In genomic region chr1:235841938-235842545, GRCh38 we compare ENCODE assay signal across 13 cellular contexts. TPM values are rescaled to one million over a fixed set of nuclear protein-coding genes. Genes with fewer than 3 reads are reported as not detected.
DNase-seq lines count a peak whose midpoint lies in the region; ATAC-seq, FAIRE-seq and TF ChIP-seq lines count a peak whose summit lies in the region.
"Had no signal": no experiment of that assay in that cellular context is flagged by ENCODE, and none has a peak within 500 bp of the region (broad histone marks: within the 10 kb centered on the region; RNA-seq: fewer than 3 reads in every experiment).

No MANE protein-coding gene starts in this region.

- no peak overlapping the region for H3K27ac ChIP-seq in HepG2 (ENCODE audit: extremely low read length, insufficient read depth, low read length)
- H3K27ac ChIP-seq: parathyroid adenoma, SK-N-MC had no signal

- no peaks in the 10 kb centered on the region for H3K9me3 ChIP-seq in HepG2 (ENCODE audit: low read length)

- FAIRE-seq in HepG2 (lab: Jason Lieb, UNC), result no peak

- no peaks in the 10 kb centered on the region for H3K79me2 ChIP-seq in HepG2 (ENCODE audit: insufficient read depth, low read length)

- TF ChIP-seq RAD21 in HepG2 (CRISPR knock-in tag; IDR thresholded peaks at IDR 0.05), result no peak

- intact Hi-C loops in HepG2 (cut with micrococcal nuclease; ENCODE audit: unreplicated experiment), result loop anchor here (5.0 kb wide), 1 partner anchor 330 kb away; no protein-coding TSS in a partner anchor

- TF ChIP-seq EP300 in HepG2 (IDR thresholded peaks at IDR 0.05; ENCODE audit: low read depth in 2 of 2, low read length in 2 of 2) (no peak), HepG2 (CRISPR knock-in tag; IDR thresholded peaks at IDR 0.05; ENCODE audit: borderline replicate concordance) (no peak)

- H3K36me3 ChIP-seq in HepG2 (replicated peaks in 1 of 2; ENCODE audit: control insufficient read depth in 1 of 2, insufficient read depth in 2 of 2, low read length in 2 of 2), result no peaks in the 10 kb centered on the region

- TF ChIP-seq POLR2A in HepG2 (IDR thresholded peaks at IDR 0.05; ENCODE audit: insufficient read depth in 1 of 2, low read depth in 2 of 2, low read length in 2 of 2), result no peak

- H3K27me3 ChIP-seq in HepG2 (ENCODE audit: control insufficient read depth in 1 of 2, insufficient read depth in 2 of 2, low read length in 2 of 2), result no peaks in the 10 kb centered on the region

- TF ChIP-seq CTCF in HepG2 (CRISPR knock-in tag; IDR thresholded peaks at IDR 0.05), result no peak

- 87% methylated on average over 1 of the region's 1 CpG for WGBS in HepG2 (ENCODE audit: low lambda C conversion rate)

- no peak overlapping the region for H3K4me2 ChIP-seq in HepG2 (ENCODE audit: low read depth, low read length)

- no peak overlapping the region for H3K9ac ChIP-seq in HepG2 (ENCODE audit: insufficient read depth, low read depth, low read length)
- H3K9ac ChIP-seq: parathyroid adenoma had no signal

- CTCF ChIA-PET in HepG2 (lab: Yijun Ruan, JAX; ENCODE audit: low intra/inter-chr PET ratio, low total read pairs), result no interaction called here

- H4K20me1 ChIP-seq in HepG2 (ENCODE audit: insufficient read depth, low read length), result no peaks in the 10 kb centered on the region

- BruUV-seq in HepG2 (replicated peaks; lab: Mats Ljungman, UMichigan), result no TSS peak

- ATAC-seq in GM18499 (IDR thresholded peaks at IDR 0.05; ENCODE audit: insufficient read depth, unreplicated experiment), result peak; percentile 63
- ATAC-seq in GM21367 (IDR thresholded peaks at IDR 0.05; ENCODE audit: unreplicated experiment), result peak; percentile 54
- peak; percentile 56 for ATAC-seq in HG03139 (IDR thresholded peaks at IDR 0.05; ENCODE audit: unreplicated experiment)
- ATAC-seq in HepG2, result no peak

- in situ Hi-C loops in HepG2 (cut with HindIII; ENCODE audit: extremely low pct_ligation_motif_present, low pct_unique_long_range_greater_than_20kb), result no loop called here

- H3K4me1 ChIP-seq in HepG2 (ENCODE audit: insufficient read depth, low read length), result peaks cover 7% of the 10 kb centered on the region; the same call in 1 of the 2 replicates
- H3K4me1 ChIP-seq: parathyroid adenoma had no signal

- no peak overlapping the region for H3K4me3 ChIP-seq in HepG2 (replicated peaks in 1 of 3; ENCODE audit: insufficient read depth in 1 of 3, low read depth in 2 of 3, low read length in 3 of 3)
- H3K4me3 ChIP-seq: SK-N-MC had no signal

- POLR2A ChIA-PET in HepG2 (lab: Yijun Ruan, JAX), result no interaction called here

- H2AFZ ChIP-seq in HepG2 (ENCODE audit: low read length), result no peak overlapping the region
- H2AFZ ChIP-seq: parathyroid adenoma had no signal

- DNase-seq in globus pallidus (ENCODE audit: low spot score), result peak; percentile 26
- no peak for DNase-seq in stimulated activated CD4-positive, alpha-beta T cell treated with anti-CD3 and anti-CD28 coated beads, Interleukin-4, amount 100 ng/mL, for 4 hours
- DNase-seq in NCI-H146 (lab: John Stamatoyannopoulos, UW), result no peak
- no peak for DNase-seq in HepG2 (ENCODE audit: low spot score)
- DNase-seq in OCI-M2 (lab: John Stamatoyannopoulos, UW; ENCODE audit: unreplicated experiment), result no peak
- DNase-seq: DMS79, islet precursor cell, NCI-H1694 treated with DMSO at 0.1 percent for 48 hours had no signal

TF ChIP-seq in HepG2, 621 proteins besides CTCF, POLR2A, EP300 and RAD21 (continues in another document):
- TF ChIP-seq POLR2AphosphoS2 (IDR thresholded peaks at IDR 0.05; ENCODE audit: low read depth, low read length) (no peak), HNF1A (IDR thresholded peaks at IDR 0.05; ENCODE audit: low read depth) (no peak), HNF1A (CRISPR knock-in tag; IDR thresholded peaks at IDR 0.05; ENCODE audit: borderline replicate concordance) (no peak), RFXANK (CRISPR knock-in tag; IDR thresholded peaks at IDR 0.05) (no peak), ZFP36L1 (CRISPR knock-in tag; IDR thresholded peaks at IDR 0.05) (no peak), BRF2 (CRISPR knock-in tag; IDR thresholded peaks at IDR 0.05) (no peak), JDP2 (CRISPR knock-in tag; IDR thresholded peaks at IDR 0.05; ENCODE audit: borderline replicate concordance) (no peak), NKX3-1 (CRISPR knock-in tag; IDR thresholded peaks at IDR 0.05) (no peak), FUBP1 (CRISPR knock-in tag; IDR thresholded peaks at IDR 0.05; ENCODE audit: borderline replicate concordance) (no peak), STAT5B (CRISPR knock-in tag; IDR thresholded peaks at IDR 0.05) (no peak)

RNA-seq across cellular contexts. Expression of gene LYST, which starts 24.7 kb away (rescaled TPM):
- 2.5 and 2.7 TPM in 2 replicates for total RNA-seq in HepG2 (2016; rRNA removed; fragmentation: Illumina TruSeq; extraction: Trizol)
- total RNA-seq in HepG2 (2016; cell fraction: cytosol; rRNA removed; fragmentation: Illumina TruSeq; extraction: Trizol; ENCODE audit: low read depth), result 2.5 and 2.8 TPM in 2 replicates
- 2.8 and 3.0 TPM in 2 replicates for total RNA-seq in HepG2 (2016; cell fraction: insoluble cytoplasmic fraction; rRNA removed; fragmentation: Illumina TruSeq; extraction: Trizol)
- total RNA-seq in HepG2 (2016; cell fraction: membrane; rRNA removed; fragmentation: Illumina TruSeq; extraction: Trizol), result 1.3 and 1.6 TPM in 2 replicates
- 5.8 and 6.4 TPM in 2 replicates for total RNA-seq in HepG2 (2016; cell fraction: nucleus; rRNA removed; fragmentation: Illumina TruSeq; extraction: Trizol)
- polyA plus RNA-seq in HepG2 (2011; rRNA removed), result 0.91 and 1.3 TPM in 2 replicates
- polyA plus RNA-seq in HepG2 (2011; cell fraction: cytosol; rRNA removed), result 0.55 and 1.0 TPM in 2 replicates
- polyA plus RNA-seq in HepG2 (2011; cell fraction: nucleus; rRNA removed), result 1.5 and 1.6 TPM in 2 replicates
- 0.80 and 0.81 TPM in 2 replicates for polyA plus RNA-seq in HepG2 (2012)
- 2.1 and 2.9 TPM in 2 replicates for polyA plus RNA-seq in HepG2 (2016; cell fraction: cytosol; fragmentation: Illumina TruSeq; extraction: Trizol; ENCODE audit: low read depth)
- polyA plus RNA-seq in HepG2 (2016; cell fraction: insoluble cytoplasmic fraction; fragmentation: Illumina TruSeq; extraction: Trizol; ENCODE audit: low read depth), result 2.1 and 2.2 TPM in 2 replicates
- polyA plus RNA-seq in HepG2 (2016; cell fraction: membrane; fragmentation: Illumina TruSeq; extraction: Trizol; ENCODE audit: low read depth), result 1.7 and 1.8 TPM in 2 replicates
- 3.3 and 5.1 TPM in 2 replicates for polyA plus RNA-seq in HepG2 (2016; cell fraction: nucleus; fragmentation: Illumina TruSeq; extraction: Trizol; ENCODE audit: insufficient read depth, low read depth)
- 1.4 and 4.8 TPM in 2 replicates for polyA minus RNA-seq in HepG2 (2011; rRNA and poly(A)+ RNA removed; ENCODE audit: low replicate concordance)
- 2.0 and 2.5 TPM in 2 replicates for polyA minus RNA-seq in HepG2 (2011; cell fraction: cytosol; rRNA and poly(A)+ RNA removed)
- 7.7 and 8.7 TPM in 2 replicates for polyA minus RNA-seq in HepG2 (2011; cell fraction: nucleus; rRNA and poly(A)+ RNA removed)
